9 cellular contexts compared by ENCODE assay signal in the genomic region with DNA sequence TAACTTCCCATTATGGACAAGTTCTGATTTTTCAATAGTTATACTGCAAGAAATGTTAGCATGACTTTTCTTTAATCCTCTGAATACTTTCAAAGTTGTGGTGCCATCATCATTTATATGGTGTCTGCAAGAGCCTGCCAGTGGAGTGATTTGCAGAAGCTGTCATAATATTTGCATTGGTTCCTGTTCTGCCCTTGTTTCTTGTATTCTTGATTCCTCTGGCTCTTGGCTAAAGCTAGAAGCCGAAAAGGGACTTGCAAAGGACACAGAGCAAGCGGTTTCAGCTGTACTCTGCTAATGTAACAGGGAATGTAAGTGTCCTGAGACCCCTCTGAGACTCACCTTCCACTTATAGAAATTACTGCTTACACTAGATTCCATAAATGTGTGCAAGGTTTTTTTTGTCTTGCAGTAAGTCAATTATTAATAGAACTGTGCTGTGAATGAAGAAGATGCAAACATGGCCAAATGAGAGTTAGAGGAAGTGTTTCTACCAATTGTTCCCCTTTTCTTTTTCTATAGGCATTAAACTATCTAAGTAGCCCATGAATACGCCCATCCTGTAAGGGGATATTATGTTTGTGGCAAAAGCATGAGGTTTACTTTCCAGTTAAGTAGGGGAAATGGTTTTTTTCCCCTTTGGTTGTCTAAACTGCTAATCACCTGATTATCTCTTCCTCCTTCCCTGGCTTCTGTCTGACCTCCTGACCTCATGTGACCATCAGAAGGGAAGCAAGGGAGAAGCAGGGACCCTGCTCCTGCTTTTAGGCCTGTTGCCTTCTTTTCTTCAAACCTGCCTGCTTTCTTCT. TPM values are rescaled to one million over a fixed set of nuclear protein-coding genes. Genes with fewer than 3 reads are reported as not detected.
DNase-seq lines count a peak whose midpoint lies in the region; ATAC-seq and TF ChIP-seq lines count a peak whose summit lies in the region.
"Had no signal": no experiment of that assay in that cellular context is flagged by ENCODE, and none has a peak within 500 bp of the region (broad histone marks: within the 10 kb centered on the region; RNA-seq: fewer than 3 reads in every experiment).

No MANE protein-coding gene starts in this region.

- DNase-seq in DMS53 treated with DMSO at 0.1 percent for 48 hours (lab: John Stamatoyannopoulos, UW; ENCODE audit: unreplicated experiment) (peak; percentile 99), NAMALWA (ENCODE audit: low spot score) (peak; percentile 49), left ventricle myocardium inferior (no peak), NCI-H2107 treated with DMSO at 0.1 percent for 48 hours (lab: John Stamatoyannopoulos, UW; ENCODE audit: unreplicated experiment) (no peak), HCEC 1CT (no peak), foreskin fibroblast (no peak), T-helper 1 cell (no peak)

- peak overlapping the region; percentile 21 for H3K27ac ChIP-seq in left ventricle myocardium inferior (replicated peaks)

- H3K4me1 ChIP-seq in left ventricle myocardium inferior, result peaks cover 3% of the 10 kb centered on the region

- TF ChIP-seq CTCF in left ventricle myocardium inferior (IDR thresholded peaks at IDR 0.05; ENCODE audit: borderline replicate concordance), result no peak
- no peak for TF ChIP-seq CTCF in foreskin fibroblast (IDR thresholded peaks at IDR 0.05; ENCODE audit: low read depth, low read length)

- H3K9me3 ChIP-seq in left ventricle myocardium inferior (replicated peaks), result no peaks in the 10 kb centered on the region
- H3K9me3 ChIP-seq: Peyer's patch had no signal

- peak; percentile 53 for ATAC-seq in GM21390 (IDR thresholded peaks at IDR 0.05; ENCODE audit: unreplicated experiment)

- no peaks in the 10 kb centered on the region for H3K36me3 ChIP-seq in left ventricle myocardium inferior
- H3K36me3 ChIP-seq: Peyer's patch had no signal

- no peak overlapping the region for H3K4me3 ChIP-seq in left ventricle myocardium inferior
- no peak overlapping the region for H3K4me3 ChIP-seq in foreskin fibroblast (ENCODE audit: low read depth in 1 of 2, low read length in 2 of 2)
- H3K4me3 ChIP-seq: Peyer's patch had no signal

- intact Hi-C loops in left ventricle myocardium inferior (cut with micrococcal nuclease), result no loop called here

- peaks cover 16% of the 10 kb centered on the region for H3K27me3 ChIP-seq in left ventricle myocardium inferior (ENCODE audit: low read depth)
- H3K27me3 ChIP-seq: Peyer's patch had no signal

RNA-seq across cellular contexts. Expression of a gene that starts 5.3 kb away (rescaled TPM):
- total RNA-seq in left ventricle myocardium inferior, result 28.6 TPM

RNA-seq across cellular contexts. Expression of a gene that starts 28.6 kb away (rescaled TPM):
- 1.2 TPM for total RNA-seq in left ventricle myocardium inferior

Comparison
In these comparisons a context has a peak if more than half of its experiments do, and no peak if none do; other contexts are left out.
1. DNase-seq: peak in DMS53 treated with DMSO at 0.1 percent for 48 hours (single experiment) and NAMALWA (single experiment); none in left ventricle myocardium inferior (single experiment), NCI-H2107 treated with DMSO at 0.1 percent for 48 hours (single experiment), HCEC 1CT (single experiment), foreskin fibroblast (0 of 2) and T-helper 1 cell (0 of 5).